ENCODE assay signal across 8 cellular contexts in genomic region chr6:10838794-10839333, GRCh38. TPM values are rescaled to one million over a fixed set of nuclear protein-coding genes. Genes with fewer than 3 reads are reported as not detected.
DNase-seq lines count a peak whose midpoint lies in the region; ATAC-seq and TF ChIP-seq lines count a peak whose summit lies in the region.

No MANE protein-coding gene starts in this region.

- POLR2A ChIA-PET in activated B cell treated with CpG ODN at 0.5 μM for 24 hours (lab: Charles Lee), result interaction anchor here (0.5 to 1.6 kb wide), 4 partner anchors 48 to 1525 kb away, joined by 3 to 7 read pairs (median 4); partner anchors contain the start of genes C6orf52 and PAK1IP1

- ATAC-seq in GM19324 (IDR thresholded peaks at IDR 0.05; ENCODE audit: low FRiP score, unreplicated experiment), result peak; percentile 76
- peak; percentile 75 for ATAC-seq in HG03196 (IDR thresholded peaks at IDR 0.05; ENCODE audit: unreplicated experiment)
- peak; percentile 47 for ATAC-seq in activated B cell treated with CpG ODN at 0.5 μM for 24 hours (ENCODE audit: low read depth)
- peak in 3 of 4 donors; percentile 9 to 29 (median 12) for ATAC-seq in heart left ventricle

- CTCF ChIA-PET in activated B cell treated with CpG ODN at 0.5 μM for 24 hours (lab: Charles Lee), result interaction anchor here (0.9 kb wide), 1 partner anchor 230 kb away, joined by 3 read pairs; no protein-coding TSS in a partner anchor

- H3K4me3 ChIP-seq in heart left ventricle (peak overlapping the region; percentile 59 to 91 (median 70)), spleen (peak overlapping the region; percentile 40 to 81 (median 72))

- TF ChIP-seq POLR2A in heart left ventricle (IDR thresholded peaks at IDR 0.05) (no peak), spleen (IDR thresholded peaks at IDR 0.05) (no peak)

- H3K27ac Mint-ChIP-seq in activated B cell treated with CpG ODN at 0.5 μM for 24 hours, result peak overlapping the region; percentile 77

- H3K36me3 ChIP-seq in heart left ventricle (no peaks in the 10 kb centered on the region), spleen (no peaks in the 10 kb centered on the region)

- H3K4me1 ChIP-seq in heart left ventricle (peaks cover 0 to 22% (median 6%) of the 10 kb centered on the region in 12 donors), spleen (peaks cover 4 to 27% (median 22%) of the 10 kb centered on the region in 6 donors)

- WGBS in heart left ventricle, 4 donors, result 63 to 66% (median 64%) methylated on average over 8 of the region's 8 CpGs
- WGBS in spleen, 5 donors, result 43 to 55% (median 51%) methylated on average over 8 of the region's 8 CpGs

- peaks cover 23% of the 10 kb centered on the region for H3K4me1 Mint-ChIP-seq in activated B cell treated with CpG ODN at 0.5 μM for 24 hours

- no peaks in the 10 kb centered on the region for H3K36me3 Mint-ChIP-seq in activated B cell treated with CpG ODN at 0.5 μM for 24 hours (ENCODE audit: low read depth)

- peak overlapping the region; percentile 58; the same call in 1 of the 2 replicates for H3K27ac ChIP-seq in C4-2B
- H3K27ac ChIP-seq in heart left ventricle, result peak overlapping the region in 3 of 12 donors; percentile 1 to 74 (median 43)
- peak overlapping the region in 7 of 8 donors; percentile 54 to 86 (median 70) for H3K27ac ChIP-seq in spleen

- H3K9me3 Mint-ChIP-seq in activated B cell treated with CpG ODN at 0.5 μM for 24 hours, result peaks cover 3% of the 10 kb centered on the region

- DNase-seq in activated B cell treated with CpG ODN at 0.5 μM for 24 hours (no peak), heart left ventricle (no peak), spleen (no peak), NCI-H187 treated with DMSO at 0.1 percent for 48 hours (lab: John Stamatoyannopoulos, UW) (no peak), UCSD-AML1 (lab: John Stamatoyannopoulos, UW; ENCODE audit: unreplicated experiment) (no peak)

- peak overlapping the region; percentile 83 for H3K4me3 Mint-ChIP-seq in activated B cell treated with CpG ODN at 0.5 μM for 24 hours

- peaks cover 0 to 6% (median 0%) of the 10 kb centered on the region in 12 donors for H3K9me3 ChIP-seq in heart left ventricle
- peaks cover 0 to 9% (median 0%) of the 10 kb centered on the region in 8 donors for H3K9me3 ChIP-seq in spleen

- intact Hi-C loops in activated B cell treated with CpG ODN at 0.5 μM for 24 hours (cut with micrococcal nuclease), result loop anchor here (1.0 to 10.0 kb wide), 9 partner anchors 50 to 435 kb away; partner anchors contain the start of genes C6orf52, NEDD9, PAK1IP1 and SMIM13
- intact Hi-C loops in heart left ventricle (cut with DNase I), result no loop called here
- intact Hi-C loops in spleen (cut with DNase I; ENCODE audit: low total_unique reads), result no loop called here

- no peak for TF ChIP-seq CTCF in C4-2B (conservative IDR thresholded peaks at IDR 0.05)
- TF ChIP-seq CTCF in activated B cell treated with CpG ODN at 0.5 μM for 24 hours (IDR thresholded peaks at IDR 0.05), result no peak
- TF ChIP-seq CTCF in heart left ventricle (IDR thresholded peaks at IDR 0.05), result no peak
- no peak for TF ChIP-seq CTCF in spleen (IDR thresholded peaks at IDR 0.05 in 8 of 11, conservative IDR thresholded peaks at IDR 0.05 in 3 of 11)

- H3K27me3 Mint-ChIP-seq in activated B cell treated with CpG ODN at 0.5 μM for 24 hours, result peaks cover 31% of the 10 kb centered on the region

- H3K27me3 ChIP-seq in heart left ventricle, result peaks cover 0 to 17% (median 0%) of the 10 kb centered on the region in 9 donors
- H3K27me3 ChIP-seq in spleen (replicated peaks in 1 of 7), result peaks cover 0 to 66% (median 27%) of the 10 kb centered on the region in 7 donors

RNA-seq across cellular contexts. Expression of gene MAK, which starts 0.5 kb away (rescaled TPM):
- 0.15 TPM in 1 of 2 replicates, not detected in the other for total RNA-seq in activated B cell treated with CpG ODN at 0.5 μM for 24 hours
- under 1 TPM in 5 of 9 donors, not detected in 4; 0.12 to 0.36 (median 0.16) TPM for total RNA-seq in heart left ventricle
- polyA plus RNA-seq in heart left ventricle, result under 1 TPM in 1 of 2 donors, not detected in 1; 0.04 TPM
- total RNA-seq in spleen, result 1 to 10 TPM in 4 of 7 donors, under 1 TPM in 3; 0.39 to 2.2 (median 1.1) TPM
- polyA plus RNA-seq in spleen, result under 1 TPM; 0.05 to 0.19 (median 0.11) TPM

RNA-seq across cellular contexts. Expression of gene GCM2, which starts 43.0 kb away (rescaled TPM):
- total RNA-seq in activated B cell treated with CpG ODN at 0.5 μM for 24 hours (not detected in 2 replicates), heart left ventricle (not detected), spleen (not detected)
- polyA plus RNA-seq in heart left ventricle (not detected), spleen (not detected)

RNA-seq across cellular contexts. Expression of gene SYCP2L, which starts 48.0 kb away (rescaled TPM):
- total RNA-seq in activated B cell treated with CpG ODN at 0.5 μM for 24 hours, result 0.13 and 0.17 TPM in 2 replicates
- total RNA-seq in heart left ventricle, result 1 to 10 TPM in 1 of 9 donors, under 1 TPM in 7, not detected in 1; 0.24 to 1.3 (median 0.51) TPM
- under 1 TPM; 0.10 to 0.50 TPM for polyA plus RNA-seq in heart left ventricle
- total RNA-seq in spleen, result under 1 TPM in 5 of 7 donors, not detected in 2; 0.20 to 0.83 (median 0.34) TPM
- under 1 TPM; 0.06 to 0.17 (median 0.12) TPM for polyA plus RNA-seq in spleen

Comparison
In these comparisons a context has a peak if more than half of its experiments do, and no peak if none do; other contexts are left out.
1. ATAC-seq: peak in every context shown above with its lines; median percentile 76 in GM19324; 75 in HG03196; 47 in activated B cell treated with CpG ODN at 0.5 μM for 24 hours; 12 in heart left ventricle.